11 cellular contexts compared by ENCODE assay signal in genomic region chr7:43071604-43072003, GRCh38. TPM values are rescaled to one million over a fixed set of nuclear protein-coding genes. Genes with fewer than 3 reads are reported as not detected.
DNase-seq lines count a peak whose midpoint lies in the region; ATAC-seq and TF ChIP-seq lines count a peak whose summit lies in the region.
"Had no signal": no experiment of that assay in that cellular context is flagged by ENCODE, and none has a peak within 500 bp of the region (broad histone marks: within the 10 kb centered on the region; RNA-seq: fewer than 3 reads in every experiment).

No MANE protein-coding gene starts in this region.

- no peaks in the 10 kb centered on the region for H3K4me1 Mint-ChIP-seq in CD8-positive, alpha-beta memory T cell

- H3K4me3 Mint-ChIP-seq in CD8-positive, alpha-beta memory T cell, result no peak overlapping the region
- H3K4me3 Mint-ChIP-seq: activated T-helper 1 cell treated with anti-CD3 and anti-CD28 coated beads, Interleukin-12 subunit alpha, Interleukin-12 subunit beta, Interleukin-2, Interleukin-4 antibody, amounts not matched to agents 30 ng/mL and 10 ng/mL and 1 ng/mL, durations not matched to agents 14 hours and 24 hours and 36 hours had no signal

- no peaks in the 10 kb centered on the region for H3K9me3 ChIP-seq in CD8-positive, alpha-beta memory T cell (ENCODE audit: low read length)

- H3K36me3 ChIP-seq in CD8-positive, alpha-beta memory T cell (ENCODE audit: insufficient read depth, low read length), result no peaks in the 10 kb centered on the region

- TF ChIP-seq CTCF in GM12873 (IDR thresholded peaks at IDR 0.05; ENCODE audit: insufficient read depth, low read depth, low read length, missing control alignments), result peak; percentile 55

- DNase-seq in ACHN, result peak; percentile 40
- peak; percentile 58 for DNase-seq in SK-MEL-5 (ENCODE audit: low read depth, low spot score)
- DNase-seq in iPS DF 19.7 (ENCODE audit: low read depth, low spot score), result peak; percentile 69
- DNase-seq in epidermal melanocyte (ENCODE audit: insufficient read length, low spot score), result no peak
- no peak for DNase-seq in CD8-positive, alpha-beta memory T cell
- no peak for DNase-seq in sciatic nerve (ENCODE audit: low spot score)
- DNase-seq: KG1 had no signal

- H3K27ac Mint-ChIP-seq in CD8-positive, alpha-beta memory T cell, result no peak overlapping the region
- H3K27ac Mint-ChIP-seq: activated T-helper 1 cell treated with anti-CD3 and anti-CD28 coated beads, Interleukin-12 subunit alpha, Interleukin-12 subunit beta, Interleukin-2, Interleukin-4 antibody, amounts not matched to agents 30 ng/mL and 10 ng/mL and 1 ng/mL, durations not matched to agents 14 hours and 24 hours and 36 hours had no signal

- POLR2A ChIA-PET in CD8-positive, alpha-beta memory T cell (lab: Charles Lee), result no interaction called here

- H3K4me1 ChIP-seq in CD8-positive, alpha-beta memory T cell (ENCODE audit: insufficient read depth, low read length), result no peaks in the 10 kb centered on the region

- CTCF ChIA-PET in CD8-positive, alpha-beta memory T cell (lab: Charles Lee), result no interaction called here

- no peaks in the 10 kb centered on the region for H3K36me3 Mint-ChIP-seq in CD8-positive, alpha-beta memory T cell

- in situ Hi-C loops in ACHN (cut with HindIII; ENCODE audit: low pct_ligation_motif_present, low pct_unique_long_range_greater_than_20kb, low sequenced_read_pairs) (no loop called here), SK-MEL-5 (cut with HindIII; ENCODE audit: low pct_unique_long_range_greater_than_20kb, low sequenced_read_pairs) (no loop called here)

- no peak overlapping the region for H3K4me3 ChIP-seq in CD8-positive, alpha-beta memory T cell (ENCODE audit: low read length)

- H3K27me3 Mint-ChIP-seq in CD8-positive, alpha-beta memory T cell, result peaks cover 12 to 32% of the 10 kb centered on the region in 2 donors

- no peak overlapping the region for H3K27ac ChIP-seq in CD8-positive, alpha-beta memory T cell (ENCODE audit: low read depth, low read length)

- H3K9me3 Mint-ChIP-seq in CD8-positive, alpha-beta memory T cell, result peaks cover 0 to 4% (median 0%) of the 10 kb centered on the region in 5 donors

- H3K27me3 ChIP-seq in CD8-positive, alpha-beta memory T cell (ENCODE audit: insufficient read depth, low read length, poor library complexity, severe bottlenecking), result no peaks in the 10 kb centered on the region

- ATAC-seq in sciatic nerve, result no peak
- ATAC-seq in HG03039 (IDR thresholded peaks at IDR 0.05; ENCODE audit: unreplicated experiment), result no peak
- ATAC-seq: left lobe of liver had no signal

- intact Hi-C loops in sciatic nerve (cut with DNase I), result no loop called here

RNA-seq across cellular contexts. Expression of gene HECW1, which starts 40.8 kb away (rescaled TPM):
- under 0.01 TPM in 1 of 2 replicates, not detected in the other for total RNA-seq in SK-MEL-5 (2014; rRNA removed; shearing (Covaris generic))
- polyA plus RNA-seq in SK-MEL-5 (2015; cell fraction: cytosol; rRNA removed), result not detected in 2 replicates
- polyA plus RNA-seq in SK-MEL-5 (2015; cell fraction: nucleus; rRNA removed), result 0.11 TPM in 1 of 2 replicates, not detected in the other
- total RNA-seq in CD8-positive, alpha-beta memory T cell, result not detected
- polyA plus RNA-seq in CD8-positive, alpha-beta memory T cell, result not detected
- 4.8 TPM for total RNA-seq in sciatic nerve
- total RNA-seq: activated T-helper 1 cell treated with anti-CD3 and anti-CD28 coated beads, Interleukin-12 subunit alpha, Interleukin-12 subunit beta, Interleukin-2, Interleukin-4 antibody, amounts not matched to agents 30 ng/mL and 10 ng/mL and 1 ng/mL, durations not matched to agents 14 hours and 24 hours and 36 hours; left lobe of liver had no signal

Comparison
In these comparisons a context has a peak if more than half of its experiments do, and no peak if none do; other contexts are left out.
1. DNase-seq: peak in ACHN (single experiment), SK-MEL-5 (single experiment) and iPS DF 19.7 (single experiment); none in epidermal melanocyte (single experiment), CD8-positive, alpha-beta memory T cell (0 of 5) and sciatic nerve (single experiment).